Comparison of ENCODE assay signal across 1 cellular context in the genomic region with DNA sequence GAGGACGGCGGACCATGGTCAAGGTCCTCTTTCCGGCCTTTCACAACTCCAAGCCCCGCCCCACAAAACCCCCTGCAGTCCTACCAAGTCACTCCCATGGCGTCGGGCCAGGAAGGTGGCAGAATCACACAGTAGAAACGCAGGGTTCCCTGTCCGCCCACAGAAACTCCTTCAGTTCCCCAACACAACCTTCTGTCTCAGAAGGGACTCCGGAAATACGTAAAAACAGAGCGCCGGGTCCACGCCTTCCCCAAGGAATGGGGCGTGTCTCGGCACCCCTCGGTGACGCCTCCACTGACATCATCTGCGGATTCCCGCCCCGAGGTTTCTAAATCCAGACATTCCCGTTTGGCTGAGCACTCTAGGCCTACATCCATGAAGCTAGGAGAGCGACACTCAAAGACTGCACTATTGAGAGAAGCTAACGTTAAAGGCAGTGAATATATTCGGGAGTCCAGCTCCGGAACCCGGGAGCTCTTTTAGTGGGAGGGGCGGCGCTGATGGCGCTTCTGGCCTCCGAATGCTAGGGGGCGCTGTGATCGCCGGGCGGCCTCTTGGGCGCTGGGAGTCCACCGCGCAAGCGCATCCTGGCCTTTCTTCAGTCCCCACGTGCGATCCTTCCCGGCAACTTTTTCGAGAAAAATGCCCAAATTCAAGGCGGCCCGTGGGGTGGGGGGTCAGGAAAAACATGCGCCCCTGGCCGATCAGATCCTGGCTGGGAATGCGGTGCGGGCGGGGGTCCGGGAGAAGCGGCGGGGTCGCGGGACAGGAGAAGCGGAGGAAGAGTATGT.
TF ChIP-seq lines count a peak whose summit lies in the region.

A gene with protein sequence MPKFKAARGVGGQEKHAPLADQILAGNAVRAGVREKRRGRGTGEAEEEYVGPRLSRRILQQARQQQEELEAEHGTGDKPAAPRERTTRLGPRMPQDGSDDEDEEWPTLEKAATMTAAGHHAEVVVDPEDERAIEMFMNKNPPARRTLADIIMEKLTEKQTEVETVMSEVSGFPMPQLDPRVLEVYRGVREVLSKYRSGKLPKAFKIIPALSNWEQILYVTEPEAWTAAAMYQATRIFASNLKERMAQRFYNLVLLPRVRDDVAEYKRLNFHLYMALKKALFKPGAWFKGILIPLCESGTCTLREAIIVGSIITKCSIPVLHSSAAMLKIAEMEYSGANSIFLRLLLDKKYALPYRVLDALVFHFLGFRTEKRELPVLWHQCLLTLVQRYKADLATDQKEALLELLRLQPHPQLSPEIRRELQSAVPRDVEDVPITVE (plus strand): TSS at position 579 of the 791 bp plus-strand sequence. CDS start 64 bp downstream, at position 643.
A gene with protein sequence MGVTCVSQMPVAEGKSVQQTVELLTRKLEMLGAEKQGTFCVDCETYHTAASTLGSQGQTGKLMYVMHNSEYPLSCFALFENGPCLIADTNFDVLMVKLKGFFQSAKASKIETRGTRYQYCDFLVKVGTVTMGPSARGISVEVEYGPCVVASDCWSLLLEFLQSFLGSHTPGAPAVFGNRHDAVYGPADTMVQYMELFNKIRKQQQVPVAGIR (minus strand): TSS at position 219 of the 791 bp plus-strand sequence. CDS start 121 bp downstream, at position 98.

TF ChIP-seq in K562, 482 proteins besides CTCF, POLR2A, EP300 and RAD21 (continued from another document and continues in another):
- TF ChIP-seq, protein P1, sequence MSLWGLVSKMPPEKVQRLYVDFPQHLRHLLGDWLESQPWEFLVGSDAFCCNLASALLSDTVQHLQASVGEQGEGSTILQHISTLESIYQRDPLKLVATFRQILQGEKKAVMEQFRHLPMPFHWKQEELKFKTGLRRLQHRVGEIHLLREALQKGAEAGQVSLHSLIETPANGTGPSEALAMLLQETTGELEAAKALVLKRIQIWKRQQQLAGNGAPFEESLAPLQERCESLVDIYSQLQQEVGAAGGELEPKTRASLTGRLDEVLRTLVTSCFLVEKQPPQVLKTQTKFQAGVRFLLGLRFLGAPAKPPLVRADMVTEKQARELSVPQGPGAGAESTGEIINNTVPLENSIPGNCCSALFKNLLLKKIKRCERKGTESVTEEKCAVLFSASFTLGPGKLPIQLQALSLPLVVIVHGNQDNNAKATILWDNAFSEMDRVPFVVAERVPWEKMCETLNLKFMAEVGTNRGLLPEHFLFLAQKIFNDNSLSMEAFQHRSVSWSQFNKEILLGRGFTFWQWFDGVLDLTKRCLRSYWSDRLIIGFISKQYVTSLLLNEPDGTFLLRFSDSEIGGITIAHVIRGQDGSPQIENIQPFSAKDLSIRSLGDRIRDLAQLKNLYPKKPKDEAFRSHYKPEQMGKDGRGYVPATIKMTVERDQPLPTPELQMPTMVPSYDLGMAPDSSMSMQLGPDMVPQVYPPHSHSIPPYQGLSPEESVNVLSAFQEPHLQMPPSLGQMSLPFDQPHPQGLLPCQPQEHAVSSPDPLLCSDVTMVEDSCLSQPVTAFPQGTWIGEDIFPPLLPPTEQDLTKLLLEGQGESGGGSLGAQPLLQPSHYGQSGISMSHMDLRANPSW (CRISPR knock-in tag; IDR thresholded peaks at IDR 0.05), result peak; percentile 97; the same call in 1 of the 2 replicates
- TF ChIP-seq MYNN (IDR thresholded peaks at IDR 0.05) (0 out of 2 replicates have a peak, but pooled peaks have one; percentile 54), MYNN (CRISPR knock-in tag; IDR thresholded peaks at IDR 0.05) (no peak), TEAD2 (tag; IDR thresholded peaks at IDR 0.05) (no peak), STAT5B (CRISPR knock-in tag; IDR thresholded peaks at IDR 0.05) (no peak), SP2 (IDR thresholded peaks at IDR 0.05; ENCODE audit: extremely low read depth, low read depth, low read length, poor library complexity, severe bottlenecking) (peak; percentile 82), TCF7 (IDR thresholded peaks at IDR 0.05; ENCODE audit: borderline replicate concordance) (no peak), NFIX (CRISPR knock-in tag; IDR thresholded peaks at IDR 0.05; ENCODE audit: low read depth) (0 out of 2 replicates have a peak, but pooled peaks have one; percentile 19), ZNF165 (CRISPR knock-in tag; IDR thresholded peaks at IDR 0.05; ENCODE audit: borderline replicate concordance) (no peak), PTTG1 (tag; IDR thresholded peaks at IDR 0.05; ENCODE audit: low read depth) (no peak), ZNF431 (CRISPR knock-in tag; IDR thresholded peaks at IDR 0.05) (no peak; the same call in 1 of the 2 replicates), SRSF3 (IDR thresholded peaks at IDR 0.05; ENCODE audit: insufficient read depth, low read length) (no peak), RFX1 (IDR thresholded peaks at IDR 0.05) (no peak), ZEB2 (IDR thresholded peaks at IDR 0.05) (no peak), BACH1 (tag; IDR thresholded peaks at IDR 0.05) (no peak), CBX3 (IDR thresholded peaks at IDR 0.05; ENCODE audit: borderline replicate concordance in 1 of 2, low read length in 2 of 2) (peak in 1 of 2 experiments; percentile 11; a peak in 1 of 3 replicates), NR1H2 (CRISPR knock-in tag; IDR thresholded peaks at IDR 0.05) (0 out of 2 replicates have a peak, but pooled peaks have one; percentile 85), KDM4B (IDR thresholded peaks at IDR 0.05; ENCODE audit: borderline replicate concordance in 2 of 2, low read depth in 1 of 2) (peak in 1 of 2 experiments; percentile 87; a peak in 1 of 4 replicates), ZNF76 (CRISPR knock-in tag; IDR thresholded peaks at IDR 0.05; ENCODE audit: borderline replicate concordance) (no peak), EP400 (IDR thresholded peaks at IDR 0.05) (peak; percentile 99), MYC (IDR thresholded peaks at IDR 0.05; ENCODE audit: low read depth, low read length) (peak; percentile 99), MYC (CRISPR knock-in tag; IDR thresholded peaks at IDR 0.05; ENCODE audit: borderline replicate concordance, low read depth) (peak; percentile 99), ZSCAN32 (CRISPR knock-in tag; IDR thresholded peaks at IDR 0.05) (no peak), ZNF778 (CRISPR knock-in tag; IDR thresholded peaks at IDR 0.05) (no peak), ZNF699 (CRISPR knock-in tag; IDR thresholded peaks at IDR 0.05; ENCODE audit: insufficient replicate concordance) (no peak), MEF2D (tag; conservative IDR thresholded peaks at IDR 0.05; ENCODE audit: low read depth) (0 out of 2 replicates have a peak, but pooled peaks have one; percentile 40), ZNF134 (CRISPR knock-in tag; conservative IDR thresholded peaks at IDR 0.05) (no peak; the same call in 1 of the 2 replicates), ZNF586 (CRISPR knock-in tag; conservative IDR thresholded peaks at IDR 0.05) (no peak), HDAC2 (IDR thresholded peaks at IDR 0.05) (peak; percentile 92), SMARCA4 (IDR thresholded peaks at IDR 0.05) (no peak; the same call in 1 of the 2 replicates), ZNF124 (CRISPR knock-in tag; IDR thresholded peaks at IDR 0.05) (no peak)
- TF ChIP-seq, protein P2, sequence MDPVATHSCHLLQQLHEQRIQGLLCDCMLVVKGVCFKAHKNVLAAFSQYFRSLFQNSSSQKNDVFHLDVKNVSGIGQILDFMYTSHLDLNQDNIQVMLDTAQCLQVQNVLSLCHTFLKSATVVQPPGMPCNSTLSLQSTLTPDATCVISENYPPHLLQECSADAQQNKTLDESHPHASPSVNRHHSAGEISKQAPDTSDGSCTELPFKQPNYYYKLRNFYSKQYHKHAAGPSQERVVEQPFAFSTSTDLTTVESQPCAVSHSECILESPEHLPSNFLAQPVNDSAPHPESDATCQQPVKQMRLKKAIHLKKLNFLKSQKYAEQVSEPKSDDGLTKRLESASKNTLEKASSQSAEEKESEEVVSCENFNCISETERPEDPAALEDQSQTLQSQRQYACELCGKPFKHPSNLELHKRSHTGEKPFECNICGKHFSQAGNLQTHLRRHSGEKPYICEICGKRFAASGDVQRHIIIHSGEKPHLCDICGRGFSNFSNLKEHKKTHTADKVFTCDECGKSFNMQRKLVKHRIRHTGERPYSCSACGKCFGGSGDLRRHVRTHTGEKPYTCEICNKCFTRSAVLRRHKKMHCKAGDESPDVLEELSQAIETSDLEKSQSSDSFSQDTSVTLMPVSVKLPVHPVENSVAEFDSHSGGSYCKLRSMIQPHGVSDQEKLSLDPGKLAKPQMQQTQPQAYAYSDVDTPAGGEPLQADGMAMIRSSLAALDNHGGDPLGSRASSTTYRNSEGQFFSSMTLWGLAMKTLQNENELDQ (CRISPR knock-in tag; IDR thresholded peaks at IDR 0.05; ENCODE audit: borderline replicate concordance), result 0 out of 2 replicates have a peak, but pooled peaks have one; percentile 15
- TF ChIP-seq, protein P3, sequence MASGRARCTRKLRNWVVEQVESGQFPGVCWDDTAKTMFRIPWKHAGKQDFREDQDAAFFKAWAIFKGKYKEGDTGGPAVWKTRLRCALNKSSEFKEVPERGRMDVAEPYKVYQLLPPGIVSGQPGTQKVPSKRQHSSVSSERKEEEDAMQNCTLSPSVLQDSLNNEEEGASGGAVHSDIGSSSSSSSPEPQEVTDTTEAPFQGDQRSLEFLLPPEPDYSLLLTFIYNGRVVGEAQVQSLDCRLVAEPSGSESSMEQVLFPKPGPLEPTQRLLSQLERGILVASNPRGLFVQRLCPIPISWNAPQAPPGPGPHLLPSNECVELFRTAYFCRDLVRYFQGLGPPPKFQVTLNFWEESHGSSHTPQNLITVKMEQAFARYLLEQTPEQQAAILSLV (tag; IDR thresholded peaks at IDR 0.05), result no peak
- TF ChIP-seq, protein P4, sequence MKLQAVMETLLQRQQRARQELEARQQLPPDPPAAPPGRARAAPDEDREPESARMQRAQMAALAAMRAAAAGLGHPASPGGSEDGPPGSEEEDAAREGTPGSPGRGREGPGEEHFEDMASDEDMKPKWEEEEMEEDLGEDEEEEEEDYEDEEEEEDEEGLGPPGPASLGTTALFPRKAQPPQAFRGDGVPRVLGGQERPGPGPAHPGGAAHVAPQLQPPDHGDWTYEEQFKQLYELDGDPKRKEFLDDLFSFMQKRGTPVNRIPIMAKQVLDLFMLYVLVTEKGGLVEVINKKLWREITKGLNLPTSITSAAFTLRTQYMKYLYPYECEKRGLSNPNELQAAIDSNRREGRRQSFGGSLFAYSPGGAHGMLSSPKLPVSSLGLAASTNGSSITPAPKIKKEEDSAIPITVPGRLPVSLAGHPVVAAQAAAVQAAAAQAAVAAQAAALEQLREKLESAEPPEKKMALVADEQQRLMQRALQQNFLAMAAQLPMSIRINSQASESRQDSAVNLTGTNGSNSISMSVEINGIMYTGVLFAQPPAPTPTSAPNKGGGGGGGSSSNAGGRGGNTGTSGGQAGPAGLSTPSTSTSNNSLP (IDR thresholded peaks at IDR 0.05; ENCODE audit: borderline replicate concordance, low read depth, low read length), result no peak
- TF ChIP-seq, protein P5, sequence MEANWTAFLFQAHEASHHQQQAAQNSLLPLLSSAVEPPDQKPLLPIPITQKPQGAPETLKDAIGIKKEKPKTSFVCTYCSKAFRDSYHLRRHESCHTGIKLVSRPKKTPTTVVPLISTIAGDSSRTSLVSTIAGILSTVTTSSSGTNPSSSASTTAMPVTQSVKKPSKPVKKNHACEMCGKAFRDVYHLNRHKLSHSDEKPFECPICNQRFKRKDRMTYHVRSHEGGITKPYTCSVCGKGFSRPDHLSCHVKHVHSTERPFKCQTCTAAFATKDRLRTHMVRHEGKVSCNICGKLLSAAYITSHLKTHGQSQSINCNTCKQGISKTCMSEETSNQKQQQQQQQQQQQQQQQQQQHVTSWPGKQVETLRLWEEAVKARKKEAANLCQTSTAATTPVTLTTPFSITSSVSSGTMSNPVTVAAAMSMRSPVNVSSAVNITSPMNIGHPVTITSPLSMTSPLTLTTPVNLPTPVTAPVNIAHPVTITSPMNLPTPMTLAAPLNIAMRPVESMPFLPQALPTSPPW (CRISPR knock-in tag; IDR thresholded peaks at IDR 0.05), result peak; percentile 67; the same call in 1 of the 2 replicates
- TF ChIP-seq, protein P6, sequence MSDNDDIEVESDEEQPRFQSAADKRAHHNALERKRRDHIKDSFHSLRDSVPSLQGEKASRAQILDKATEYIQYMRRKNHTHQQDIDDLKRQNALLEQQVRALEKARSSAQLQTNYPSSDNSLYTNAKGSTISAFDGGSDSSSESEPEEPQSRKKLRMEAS (CRISPR knock-in tag; IDR thresholded peaks at IDR 0.05), result peak; percentile 96
- TF ChIP-seq, protein P7, sequence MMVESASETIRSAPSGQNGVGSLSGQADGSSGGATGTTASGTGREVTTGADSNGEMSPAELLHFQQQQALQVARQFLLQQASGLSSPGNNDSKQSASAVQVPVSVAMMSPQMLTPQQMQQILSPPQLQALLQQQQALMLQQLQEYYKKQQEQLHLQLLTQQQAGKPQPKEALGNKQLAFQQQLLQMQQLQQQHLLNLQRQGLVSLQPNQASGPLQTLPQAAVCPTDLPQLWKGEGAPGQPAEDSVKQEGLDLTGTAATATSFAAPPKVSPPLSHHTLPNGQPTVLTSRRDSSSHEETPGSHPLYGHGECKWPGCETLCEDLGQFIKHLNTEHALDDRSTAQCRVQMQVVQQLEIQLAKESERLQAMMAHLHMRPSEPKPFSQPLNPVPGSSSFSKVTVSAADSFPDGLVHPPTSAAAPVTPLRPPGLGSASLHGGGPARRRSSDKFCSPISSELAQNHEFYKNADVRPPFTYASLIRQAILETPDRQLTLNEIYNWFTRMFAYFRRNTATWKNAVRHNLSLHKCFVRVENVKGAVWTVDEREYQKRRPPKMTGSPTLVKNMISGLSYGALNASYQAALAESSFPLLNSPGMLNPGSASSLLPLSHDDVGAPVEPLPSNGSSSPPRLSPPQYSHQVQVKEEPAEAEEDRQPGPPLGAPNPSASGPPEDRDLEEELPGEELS (CRISPR knock-in tag; IDR thresholded peaks at IDR 0.05; ENCODE audit: borderline replicate concordance), result 0 out of 2 replicates have a peak, but pooled peaks have one; percentile 19
- TF ChIP-seq, protein P8, sequence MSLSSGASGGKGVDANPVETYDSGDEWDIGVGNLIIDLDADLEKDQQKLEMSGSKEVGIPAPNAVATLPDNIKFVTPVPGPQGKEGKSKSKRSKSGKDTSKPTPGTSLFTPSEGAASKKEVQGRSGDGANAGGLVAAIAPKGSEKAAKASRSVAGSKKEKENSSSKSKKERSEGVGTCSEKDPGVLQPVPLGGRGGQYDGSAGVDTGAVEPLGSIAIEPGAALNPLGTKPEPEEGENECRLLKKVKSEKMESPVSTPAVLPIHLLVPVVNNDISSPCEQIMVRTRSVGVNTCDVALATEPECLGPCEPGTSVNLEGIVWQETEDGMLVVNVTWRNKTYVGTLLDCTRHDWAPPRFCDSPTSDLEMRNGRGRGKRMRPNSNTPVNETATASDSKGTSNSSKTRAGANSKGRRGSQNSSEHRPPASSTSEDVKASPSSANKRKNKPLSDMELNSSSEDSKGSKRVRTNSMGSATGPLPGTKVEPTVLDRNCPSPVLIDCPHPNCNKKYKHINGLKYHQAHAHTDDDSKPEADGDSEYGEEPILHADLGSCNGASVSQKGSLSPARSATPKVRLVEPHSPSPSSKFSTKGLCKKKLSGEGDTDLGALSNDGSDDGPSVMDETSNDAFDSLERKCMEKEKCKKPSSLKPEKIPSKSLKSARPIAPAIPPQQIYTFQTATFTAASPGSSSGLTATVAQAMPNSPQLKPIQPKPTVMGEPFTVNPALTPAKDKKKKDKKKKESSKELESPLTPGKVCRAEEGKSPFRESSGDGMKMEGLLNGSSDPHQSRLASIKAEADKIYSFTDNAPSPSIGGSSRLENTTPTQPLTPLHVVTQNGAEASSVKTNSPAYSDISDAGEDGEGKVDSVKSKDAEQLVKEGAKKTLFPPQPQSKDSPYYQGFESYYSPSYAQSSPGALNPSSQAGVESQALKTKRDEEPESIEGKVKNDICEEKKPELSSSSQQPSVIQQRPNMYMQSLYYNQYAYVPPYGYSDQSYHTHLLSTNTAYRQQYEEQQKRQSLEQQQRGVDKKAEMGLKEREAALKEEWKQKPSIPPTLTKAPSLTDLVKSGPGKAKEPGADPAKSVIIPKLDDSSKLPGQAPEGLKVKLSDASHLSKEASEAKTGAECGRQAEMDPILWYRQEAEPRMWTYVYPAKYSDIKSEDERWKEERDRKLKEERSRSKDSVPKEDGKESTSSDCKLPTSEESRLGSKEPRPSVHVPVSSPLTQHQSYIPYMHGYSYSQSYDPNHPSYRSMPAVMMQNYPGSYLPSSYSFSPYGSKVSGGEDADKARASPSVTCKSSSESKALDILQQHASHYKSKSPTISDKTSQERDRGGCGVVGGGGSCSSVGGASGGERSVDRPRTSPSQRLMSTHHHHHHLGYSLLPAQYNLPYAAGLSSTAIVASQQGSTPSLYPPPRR (CRISPR knock-in tag; IDR thresholded peaks at IDR 0.05; ENCODE audit: borderline replicate concordance), result no peak
